9 cellular contexts compared by ENCODE assay signal in genomic region chr10:80598084-80598798, GRCh38.
DNase-seq lines count a peak whose midpoint lies in the region; ATAC-seq and TF ChIP-seq lines count a peak whose summit lies in the region.
"Had no signal": no experiment of that assay in that cellular context is flagged by ENCODE, and none has a peak within 500 bp of the region (broad histone marks: within the 10 kb centered on the region; RNA-seq: fewer than 3 reads in every experiment).

No MANE protein-coding gene starts in this region.

- ATAC-seq in GM19023 (IDR thresholded peaks at IDR 0.05; ENCODE audit: unreplicated experiment) (peak; percentile 43), HG02642 (IDR thresholded peaks at IDR 0.05; ENCODE audit: poor library complexity, unreplicated experiment) (peak; percentile 57), HG03565 (IDR thresholded peaks at IDR 0.05; ENCODE audit: unreplicated experiment) (peak; percentile 49), HG03521 (IDR thresholded peaks at IDR 0.05; ENCODE audit: unreplicated experiment) (no peak), GM19397 (IDR thresholded peaks at IDR 0.05; ENCODE audit: unreplicated experiment) (no peak)

- DNase-seq in pons (ENCODE audit: low spot score) (peak; percentile 23), GM13976 (ENCODE audit: low spot score) (no peak)
- DNase-seq: GF-D8, NCI-H774 had no signal

- no peak for TF ChIP-seq CTCF in GM13976 (IDR thresholded peaks at IDR 0.05; ENCODE audit: borderline replicate concordance, control extremely low read depth, extremely low read depth, insufficient read depth, missing control alignments)

- in situ Hi-C loops in GM13976 (cut with MboI; ENCODE audit: low sequenced_read_pairs, unreplicated experiment) = loop anchor here (10.0 kb wide), 1 partner anchor 143 kb away; the partner anchor contains the start of gene TSPAN14

Comparison
In these comparisons a context has a peak if more than half of its experiments do, and no peak if none do; other contexts are left out.
1. ATAC-seq: peak in GM19023 (single experiment), HG02642 (single experiment) and HG03565 (single experiment); none in HG03521 (single experiment) and GM19397 (single experiment).